In the genomic region with DNA sequence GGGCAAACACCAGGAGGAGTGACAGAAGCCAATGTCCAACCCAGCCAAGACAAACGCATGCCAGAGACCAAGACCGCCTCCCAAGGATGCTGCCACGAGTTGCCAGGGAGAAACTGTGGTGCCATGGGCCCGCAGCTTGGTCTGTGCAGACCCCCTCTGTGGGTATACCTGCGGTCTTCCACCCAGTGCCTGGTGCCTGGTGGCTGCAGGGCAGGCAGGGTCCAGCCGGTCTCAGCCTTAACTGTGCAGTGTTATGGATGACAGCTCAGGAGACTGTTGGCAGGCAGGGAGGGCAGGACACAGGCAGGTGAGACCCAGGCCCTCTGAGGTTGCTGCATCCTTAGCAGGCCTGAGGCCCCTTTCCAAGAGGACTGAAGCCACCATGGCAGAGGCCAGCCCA, we compare ENCODE assay signal across 24 cellular contexts.
"Had no signal": no experiment of that assay in that cellular context is flagged by ENCODE, and none has a peak within 500 bp of the region (broad histone marks: within the 10 kb centered on the region; RNA-seq: fewer than 3 reads in every experiment).

No MANE protein-coding gene starts in this region.

- H3K9me3 Mint-ChIP-seq: dendritic cell treated with granulocyte-macrophage colony-stimulating factor and Interleukin-4, amounts not matched to agents 40 ng/mL and 50 ng/mL, for 4 days; endodermal cell; naive thymus-derived CD4-positive, alpha-beta T cell; nephron; neural progenitor cell; stimulated activated memory B cell treated with anti-CD40 and anti-IgM and Interleukin-4, amounts not matched to agents 10 μg/mL and 1 μg/mL and 100 μg/mL, for 72 hours; type B pancreatic cell had no signal

- H3K9me3 ChIP-seq: gastrocnemius medialis, ovary, psoas muscle, sigmoid colon, testis, tibial artery had no signal

- H3K36me3 Mint-ChIP-seq: naive thymus-derived CD4-positive, alpha-beta T cell; neural progenitor cell; stimulated activated memory B cell treated with anti-CD40 and anti-IgM and Interleukin-4, amounts not matched to agents 10 μg/mL and 1 μg/mL and 100 μg/mL, for 72 hours; type B pancreatic cell had no signal

- H3K4me1 Mint-ChIP-seq: nephron had no signal

- H3K4me3 ChIP-seq: gastrocnemius medialis, neural progenitor cell, ovary, psoas muscle, sigmoid colon, testis, tibial artery had no signal

- ATAC-seq: gastrocnemius medialis had no signal

- H3K27ac Mint-ChIP-seq: dendritic cell treated with granulocyte-macrophage colony-stimulating factor and Interleukin-4, amounts not matched to agents 40 ng/mL and 50 ng/mL, for 4 days; nephron; neural progenitor cell; stimulated activated memory B cell treated with anti-CD40 and anti-IgM and Interleukin-4, amounts not matched to agents 10 μg/mL and 1 μg/mL and 100 μg/mL, for 72 hours; type B pancreatic cell had no signal

- DNase-seq: effector CD8-positive, alpha-beta T cell; foreskin fibroblast; gastrocnemius medialis; head of caudate nucleus; kidney; mesendoderm; midbrain; ovary; right cardiac atrium; sigmoid colon; stimulated activated CD4-positive, alpha-beta T cell treated with anti-CD3 and anti-CD28 coated beads, Interleukin-2, amount 100 ng/mL, for 24 hours; stimulated activated CD4-positive, alpha-beta T cell treated with anti-CD3 and anti-CD28 coated beads, Interleukin-4, amount 100 ng/mL, for 24 hours; stimulated activated naive CD8-positive, alpha-beta T cell treated with anti-CD3 and anti-CD28 coated beads, Interleukin-15, Interleukin-2, amounts not matched to agents 100 U/mL and 50 U/mL, for 24 hours; testis; tibial artery had no signal

- H3K27me3 ChIP-seq: gastrocnemius medialis, neural progenitor cell, ovary, testis had no signal

- H3K4me3 Mint-ChIP-seq: dendritic cell treated with granulocyte-macrophage colony-stimulating factor and Interleukin-4, amounts not matched to agents 40 ng/mL and 50 ng/mL, for 4 days; endodermal cell; nephron; neural progenitor cell; stimulated activated memory B cell treated with anti-CD40 and anti-IgM and Interleukin-4, amounts not matched to agents 10 μg/mL and 1 μg/mL and 100 μg/mL, for 72 hours; type B pancreatic cell had no signal

- H3K36me3 ChIP-seq: gastrocnemius medialis, neural progenitor cell, ovary, sigmoid colon, tibial artery had no signal

- H3K4me1 ChIP-seq: gastrocnemius medialis, psoas muscle, sigmoid colon, testis, tibial artery had no signal

- H3K27ac ChIP-seq: epithelial cell of prostate, gastrocnemius medialis, neural progenitor cell, ovary, psoas muscle, sigmoid colon, testis, tibial artery had no signal
